In the genomic region with DNA sequence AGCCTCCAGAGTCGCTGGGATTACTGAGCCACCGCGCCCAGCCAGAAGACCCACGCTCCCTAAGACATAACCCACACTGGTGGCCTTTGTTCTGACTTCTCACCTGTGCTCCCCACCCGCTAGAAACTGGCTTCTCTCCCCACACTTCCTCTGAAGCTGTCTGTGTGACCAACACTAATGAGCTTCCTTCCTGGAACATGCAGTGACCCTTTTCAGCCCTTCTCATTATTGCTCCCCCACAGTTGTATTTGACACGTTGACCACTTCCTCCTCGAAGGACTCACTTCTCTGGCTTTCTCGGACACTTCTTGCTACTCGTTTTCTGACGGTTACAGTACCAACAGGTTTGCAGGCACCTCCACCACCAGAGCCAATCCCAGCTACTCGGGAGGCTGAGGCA, we compare ENCODE assay signal across 1 cellular context.
TF ChIP-seq lines count a peak whose summit lies in the region.

No MANE protein-coding gene starts in this region.

TF ChIP-seq in H1, 55 proteins besides CTCF, POLR2A, EP300 and RAD21:
- TF ChIP-seq CHD1 (IDR thresholded peaks at IDR 0.05; ENCODE audit: low read depth, low read length) (no peak), BRCA1 (IDR thresholded peaks at IDR 0.05; ENCODE audit: low read depth, low read length) (no peak), TAF7 (optimal IDR thresholded peaks at IDR 0.05; ENCODE audit: borderline replicate concordance, low read depth, low read length) (no peak), TAF1 (IDR thresholded peaks at IDR 0.05; ENCODE audit: low read depth, low read length) (no peak), EZH2 (IDR thresholded peaks at IDR 0.05; ENCODE audit: low read depth, low read length, severe bottlenecking) (no peak), TCF12 (IDR thresholded peaks at IDR 0.05; ENCODE audit: low read depth, low read length) (no peak), POLR2AphosphoS5 (IDR thresholded peaks at IDR 0.05; ENCODE audit: low read depth, low read length) (no peak), PHF8 (conservative IDR thresholded peaks at IDR 0.05; ENCODE audit: low read depth, low read length) (no peak), BACH1 (IDR thresholded peaks at IDR 0.05; ENCODE audit: low read length) (no peak), JUND (IDR thresholded peaks at IDR 0.05; ENCODE audit: low read length) (no peak), HDAC2 (IDR thresholded peaks at IDR 0.05; ENCODE audit: borderline replicate concordance in 1 of 2, low read depth in 2 of 2, low read length in 2 of 2) (no peak), FOSL1 (IDR thresholded peaks at IDR 0.05; ENCODE audit: insufficient read depth, low read depth, low read length) (no peak), SIN3A (conservative IDR thresholded peaks at IDR 0.05 in 1 of 2, IDR thresholded peaks at IDR 0.05 in 1 of 2; ENCODE audit: low read depth in 1 of 2, low read length in 2 of 2) (no peak), BCL11A (IDR thresholded peaks at IDR 0.05; ENCODE audit: low read depth in 2 of 2, low read length in 2 of 2) (no peak), ASH2L (IDR thresholded peaks at IDR 0.05; ENCODE audit: low read length) (no peak), CBX5 (IDR thresholded peaks at IDR 0.05; ENCODE audit: low read depth, low read length) (no peak)
- TF ChIP-seq, protein P1, sequence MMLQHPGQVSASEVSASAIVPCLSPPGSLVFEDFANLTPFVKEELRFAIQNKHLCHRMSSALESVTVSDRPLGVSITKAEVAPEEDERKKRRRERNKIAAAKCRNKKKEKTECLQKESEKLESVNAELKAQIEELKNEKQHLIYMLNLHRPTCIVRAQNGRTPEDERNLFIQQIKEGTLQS (IDR thresholded peaks at IDR 0.05; ENCODE audit: insufficient read depth, low read depth, low read length) = no peak
- TF ChIP-seq, protein P2, sequence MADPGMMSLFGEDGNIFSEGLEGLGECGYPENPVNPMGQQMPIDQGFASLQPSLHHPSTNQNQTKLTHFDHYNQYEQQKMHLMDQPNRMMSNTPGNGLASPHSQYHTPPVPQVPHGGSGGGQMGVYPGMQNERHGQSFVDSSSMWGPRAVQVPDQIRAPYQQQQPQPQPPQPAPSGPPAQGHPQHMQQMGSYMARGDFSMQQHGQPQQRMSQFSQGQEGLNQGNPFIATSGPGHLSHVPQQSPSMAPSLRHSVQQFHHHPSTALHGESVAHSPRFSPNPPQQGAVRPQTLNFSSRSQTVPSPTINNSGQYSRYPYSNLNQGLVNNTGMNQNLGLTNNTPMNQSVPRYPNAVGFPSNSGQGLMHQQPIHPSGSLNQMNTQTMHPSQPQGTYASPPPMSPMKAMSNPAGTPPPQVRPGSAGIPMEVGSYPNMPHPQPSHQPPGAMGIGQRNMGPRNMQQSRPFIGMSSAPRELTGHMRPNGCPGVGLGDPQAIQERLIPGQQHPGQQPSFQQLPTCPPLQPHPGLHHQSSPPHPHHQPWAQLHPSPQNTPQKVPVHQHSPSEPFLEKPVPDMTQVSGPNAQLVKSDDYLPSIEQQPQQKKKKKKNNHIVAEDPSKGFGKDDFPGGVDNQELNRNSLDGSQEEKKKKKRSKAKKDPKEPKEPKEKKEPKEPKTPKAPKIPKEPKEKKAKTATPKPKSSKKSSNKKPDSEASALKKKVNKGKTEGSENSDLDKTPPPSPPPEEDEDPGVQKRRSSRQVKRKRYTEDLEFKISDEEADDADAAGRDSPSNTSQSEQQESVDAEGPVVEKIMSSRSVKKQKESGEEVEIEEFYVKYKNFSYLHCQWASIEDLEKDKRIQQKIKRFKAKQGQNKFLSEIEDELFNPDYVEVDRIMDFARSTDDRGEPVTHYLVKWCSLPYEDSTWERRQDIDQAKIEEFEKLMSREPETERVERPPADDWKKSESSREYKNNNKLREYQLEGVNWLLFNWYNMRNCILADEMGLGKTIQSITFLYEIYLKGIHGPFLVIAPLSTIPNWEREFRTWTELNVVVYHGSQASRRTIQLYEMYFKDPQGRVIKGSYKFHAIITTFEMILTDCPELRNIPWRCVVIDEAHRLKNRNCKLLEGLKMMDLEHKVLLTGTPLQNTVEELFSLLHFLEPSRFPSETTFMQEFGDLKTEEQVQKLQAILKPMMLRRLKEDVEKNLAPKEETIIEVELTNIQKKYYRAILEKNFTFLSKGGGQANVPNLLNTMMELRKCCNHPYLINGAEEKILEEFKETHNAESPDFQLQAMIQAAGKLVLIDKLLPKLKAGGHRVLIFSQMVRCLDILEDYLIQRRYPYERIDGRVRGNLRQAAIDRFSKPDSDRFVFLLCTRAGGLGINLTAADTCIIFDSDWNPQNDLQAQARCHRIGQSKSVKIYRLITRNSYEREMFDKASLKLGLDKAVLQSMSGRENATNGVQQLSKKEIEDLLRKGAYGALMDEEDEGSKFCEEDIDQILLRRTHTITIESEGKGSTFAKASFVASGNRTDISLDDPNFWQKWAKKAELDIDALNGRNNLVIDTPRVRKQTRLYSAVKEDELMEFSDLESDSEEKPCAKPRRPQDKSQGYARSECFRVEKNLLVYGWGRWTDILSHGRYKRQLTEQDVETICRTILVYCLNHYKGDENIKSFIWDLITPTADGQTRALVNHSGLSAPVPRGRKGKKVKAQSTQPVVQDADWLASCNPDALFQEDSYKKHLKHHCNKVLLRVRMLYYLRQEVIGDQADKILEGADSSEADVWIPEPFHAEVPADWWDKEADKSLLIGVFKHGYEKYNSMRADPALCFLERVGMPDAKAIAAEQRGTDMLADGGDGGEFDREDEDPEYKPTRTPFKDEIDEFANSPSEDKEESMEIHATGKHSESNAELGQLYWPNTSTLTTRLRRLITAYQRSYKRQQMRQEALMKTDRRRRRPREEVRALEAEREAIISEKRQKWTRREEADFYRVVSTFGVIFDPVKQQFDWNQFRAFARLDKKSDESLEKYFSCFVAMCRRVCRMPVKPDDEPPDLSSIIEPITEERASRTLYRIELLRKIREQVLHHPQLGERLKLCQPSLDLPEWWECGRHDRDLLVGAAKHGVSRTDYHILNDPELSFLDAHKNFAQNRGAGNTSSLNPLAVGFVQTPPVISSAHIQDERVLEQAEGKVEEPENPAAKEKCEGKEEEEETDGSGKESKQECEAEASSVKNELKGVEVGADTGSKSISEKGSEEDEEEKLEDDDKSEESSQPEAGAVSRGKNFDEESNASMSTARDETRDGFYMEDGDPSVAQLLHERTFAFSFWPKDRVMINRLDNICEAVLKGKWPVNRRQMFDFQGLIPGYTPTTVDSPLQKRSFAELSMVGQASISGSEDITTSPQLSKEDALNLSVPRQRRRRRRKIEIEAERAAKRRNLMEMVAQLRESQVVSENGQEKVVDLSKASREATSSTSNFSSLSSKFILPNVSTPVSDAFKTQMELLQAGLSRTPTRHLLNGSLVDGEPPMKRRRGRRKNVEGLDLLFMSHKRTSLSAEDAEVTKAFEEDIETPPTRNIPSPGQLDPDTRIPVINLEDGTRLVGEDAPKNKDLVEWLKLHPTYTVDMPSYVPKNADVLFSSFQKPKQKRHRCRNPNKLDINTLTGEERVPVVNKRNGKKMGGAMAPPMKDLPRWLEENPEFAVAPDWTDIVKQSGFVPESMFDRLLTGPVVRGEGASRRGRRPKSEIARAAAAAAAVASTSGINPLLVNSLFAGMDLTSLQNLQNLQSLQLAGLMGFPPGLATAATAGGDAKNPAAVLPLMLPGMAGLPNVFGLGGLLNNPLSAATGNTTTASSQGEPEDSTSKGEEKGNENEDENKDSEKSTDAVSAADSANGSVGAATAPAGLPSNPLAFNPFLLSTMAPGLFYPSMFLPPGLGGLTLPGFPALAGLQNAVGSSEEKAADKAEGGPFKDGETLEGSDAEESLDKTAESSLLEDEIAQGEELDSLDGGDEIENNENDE (IDR thresholded peaks at IDR 0.05; ENCODE audit: insufficient replicate concordance, low read length) = no peak
